ENCODE assay signal across 1 cellular context in genomic region chr3:15098503-15099363, GRCh38.
TF ChIP-seq lines count a peak whose summit lies in the region.

Gene RBSN (minus strand): TSS chr3:15099148. CDS start chr3:15096120, 3,028 bp downstream.

TF ChIP-seq in HEK293, 187 proteins besides CTCF, POLR2A, EP300 and RAD21 (continued from another document and continues in another):
- TF ChIP-seq ZNF280D (tag by site-specific recombination; IDR thresholded peaks at IDR 0.05): peak; percentile 70; the same call in 1 of the 2 replicates
- no peak for TF ChIP-seq ZNF776 (tag by site-specific recombination; IDR thresholded peaks at IDR 0.05; ENCODE audit: borderline replicate concordance)
- TF ChIP-seq ZBTB10 (tag by site-specific recombination; IDR thresholded peaks at IDR 0.05): peak; percentile 58
- peak; percentile 83 for TF ChIP-seq ZNF391 (tag by site-specific recombination; IDR thresholded peaks at IDR 0.05; ENCODE audit: borderline replicate concordance, low read depth)
- TF ChIP-seq ZNF501 (tag by site-specific recombination; IDR thresholded peaks at IDR 0.05): peak; percentile 99
- no peak for TF ChIP-seq ZNF514 (tag by site-specific recombination; IDR thresholded peaks at IDR 0.05)
- peak; percentile 94 for TF ChIP-seq ZXDB (tag by site-specific recombination; IDR thresholded peaks at IDR 0.05)
- TF ChIP-seq ZNF629 (tag by site-specific recombination; IDR thresholded peaks at IDR 0.05): peak; percentile 95
- TF ChIP-seq PRDM1 (tag by site-specific recombination; IDR thresholded peaks at IDR 0.05): no peak
- peak; percentile 70; the same call in 1 of the 2 replicates for TF ChIP-seq ZSCAN23 (tag by site-specific recombination; IDR thresholded peaks at IDR 0.05)
- no peak for TF ChIP-seq ZNF473 (tag by site-specific recombination; IDR thresholded peaks at IDR 0.05)
- no peak for TF ChIP-seq ZNF311 (tag by site-specific recombination; IDR thresholded peaks at IDR 0.05; ENCODE audit: borderline replicate concordance)
- TF ChIP-seq ZNF513 (tag by site-specific recombination; IDR thresholded peaks at IDR 0.05): no peak
- TF ChIP-seq ZNF529 (tag by site-specific recombination; IDR thresholded peaks at IDR 0.05; ENCODE audit: insufficient replicate concordance): no peak
- TF ChIP-seq ZNF266 (tag by site-specific recombination; IDR thresholded peaks at IDR 0.05; ENCODE audit: low read depth): no peak
- no peak for TF ChIP-seq ZNF747 (tag by site-specific recombination; IDR thresholded peaks at IDR 0.05)
- TF ChIP-seq HIC1 (tag by site-specific recombination; IDR thresholded peaks at IDR 0.05): peak; percentile 63; the same call in 1 of the 2 replicates
- 0 out of 2 replicates have a peak, but pooled peaks have one; percentile 26 for TF ChIP-seq SCRT2 (tag by site-specific recombination; IDR thresholded peaks at IDR 0.05)
- TF ChIP-seq ZNF677 (tag by site-specific recombination; IDR thresholded peaks at IDR 0.05): no peak
- peak; percentile 96 for TF ChIP-seq ZEB2 (tag by site-specific recombination; IDR thresholded peaks at IDR 0.05)
- peak; percentile 95 for TF ChIP-seq ZNF561 (tag by site-specific recombination; IDR thresholded peaks at IDR 0.05; ENCODE audit: borderline replicate concordance)
- TF ChIP-seq ZNF398 (tag by site-specific recombination; IDR thresholded peaks at IDR 0.05): peak; percentile 63
- TF ChIP-seq ZNF169 (tag by site-specific recombination; IDR thresholded peaks at IDR 0.05): no peak; the same call in 1 of the 2 replicates
- TF ChIP-seq ZNF580 (tag by site-specific recombination; IDR thresholded peaks at IDR 0.05): peak; percentile 100
- TF ChIP-seq ZNF350 (tag by site-specific recombination; IDR thresholded peaks at IDR 0.05): no peak
- TF ChIP-seq ZNF558 (tag by site-specific recombination; IDR thresholded peaks at IDR 0.05): peak; percentile 50; the same call in 1 of the 2 replicates
- peak; percentile 37; the same call in 1 of the 2 replicates for TF ChIP-seq ZNF843 (tag by site-specific recombination; IDR thresholded peaks at IDR 0.05)
- no peak for TF ChIP-seq ZNF664 (tag by site-specific recombination; IDR thresholded peaks at IDR 0.05)
- peak; percentile 58 for TF ChIP-seq ZNF449 (tag by site-specific recombination; IDR thresholded peaks at IDR 0.05)
- TF ChIP-seq SP3 (tag by site-specific recombination; IDR thresholded peaks at IDR 0.05): peak; percentile 96
- peak; percentile 98; the same call in 1 of the 2 replicates for TF ChIP-seq KLF7 (tag by site-specific recombination; IDR thresholded peaks at IDR 0.05; ENCODE audit: borderline replicate concordance)
- TF ChIP-seq EGR2 (tag by site-specific recombination; IDR thresholded peaks at IDR 0.05; ENCODE audit: low read depth): peak; percentile 99
- peak; percentile 77; the same call in 1 of the 2 replicates for TF ChIP-seq ZBTB20 (tag by site-specific recombination; IDR thresholded peaks at IDR 0.05)
- TF ChIP-seq HOXA7 (CRISPR knock-in tag; IDR thresholded peaks at IDR 0.05; ENCODE audit: borderline replicate concordance): no peak
- no peak for TF ChIP-seq FEZF1 (tag by site-specific recombination; IDR thresholded peaks at IDR 0.05)
- 0 out of 2 replicates have a peak, but pooled peaks have one; percentile 20 for TF ChIP-seq ZBTB1 (tag by site-specific recombination; IDR thresholded peaks at IDR 0.05)
- peak; percentile 76 for TF ChIP-seq ZNF692 (tag by site-specific recombination; IDR thresholded peaks at IDR 0.05)
- TF ChIP-seq ZNF23 (tag by site-specific recombination; IDR thresholded peaks at IDR 0.05; ENCODE audit: borderline replicate concordance): no peak
- TF ChIP-seq ZBTB7A (tag by site-specific recombination; IDR thresholded peaks at IDR 0.05; ENCODE audit: low read depth): peak; percentile 79; the same call in 1 of the 2 replicates
- no peak for TF ChIP-seq ZNF138 (tag by site-specific recombination; IDR thresholded peaks at IDR 0.05; ENCODE audit: borderline replicate concordance)
- peak; percentile 55 for TF ChIP-seq SETDB1 (IDR thresholded peaks at IDR 0.05; ENCODE audit: insufficient read length, low read length)
- TF ChIP-seq ZNF26 (tag by site-specific recombination; IDR thresholded peaks at IDR 0.05): no peak
- no peak for TF ChIP-seq ZNF16 (tag by site-specific recombination; IDR thresholded peaks at IDR 0.05; ENCODE audit: low read depth)
- peak; percentile 55 for TF ChIP-seq ZNF785 (tag by site-specific recombination; IDR thresholded peaks at IDR 0.05)
- TF ChIP-seq SP7 (tag by site-specific recombination; IDR thresholded peaks at IDR 0.05): peak; percentile 90
- TF ChIP-seq ZNF426 (tag by site-specific recombination; IDR thresholded peaks at IDR 0.05): no peak
- TF ChIP-seq GLI4 (tag by site-specific recombination; IDR thresholded peaks at IDR 0.05): 0 out of 2 replicates have a peak, but pooled peaks have one; percentile 63
- TF ChIP-seq ZNF548 (tag by site-specific recombination; IDR thresholded peaks at IDR 0.05): peak; percentile 47; the same call in 1 of the 2 replicates
- no peak for TF ChIP-seq HOXC10 (CRISPR knock-in tag; IDR thresholded peaks at IDR 0.05)
- TF ChIP-seq ZNF274 (IDR thresholded peaks at IDR 0.05; ENCODE audit: low read length): no peak
- no peak for TF ChIP-seq ZNF274 (tag by site-specific recombination; IDR thresholded peaks at IDR 0.05; ENCODE audit: borderline replicate concordance)
